ENCODE assay signal across 8 cellular contexts in genomic region chr2:46970334-46971288, GRCh38. TPM values are rescaled to one million over a fixed set of nuclear protein-coding genes. Genes with fewer than 3 reads are reported as not detected.
DNase-seq lines count a peak whose midpoint lies in the region; ATAC-seq and TF ChIP-seq lines count a peak whose summit lies in the region.

No MANE protein-coding gene starts in this region.

- no TSS peak for BruUV-seq in MCF 10A (replicated peaks; lab: Mats Ljungman, UMichigan)

- peak; percentile 68 for ATAC-seq in memory B cell (ENCODE audit: low read depth)

- DNase-seq in AG08395 (ENCODE audit: low spot score) (peak; percentile 37), KBM-7 (peak; percentile 76), MCF 10A (ENCODE audit: unreplicated experiment) (peak; percentile 99), memory B cell (ENCODE audit: low spot score in 2 of 2) (no peak), DMS79 (lab: John Stamatoyannopoulos, UW) (no peak), NCI-H1417 treated with DMSO at 0.1 percent for 48 hours (lab: John Stamatoyannopoulos, UW) (no peak), HuH-7.5 (ENCODE audit: low spot score) (no peak)
- DNase-seq in activated T-helper 2 cell treated with anti-CD3 and anti-CD28 coated beads, Interferon-gamma antibody, Interleukin-2, Interleukin-4, amounts not matched to agents 10 μg/mL and 5 μg/mL and 100 μg/mL, durations not matched to agents 14 hours and 24 hours and 36 hours (ENCODE audit: low spot score): no peak

- no peak for TF ChIP-seq CTCF in MCF 10A (IDR thresholded peaks at IDR 0.05; ENCODE audit: unreplicated experiment)

- no peaks in the 10 kb centered on the region for H3K9me3 Mint-ChIP-seq in MCF 10A (ENCODE audit: unreplicated experiment)
- H3K9me3 Mint-ChIP-seq in memory B cell: no peaks in the 10 kb centered on the region
- no peaks in the 10 kb centered on the region for H3K9me3 Mint-ChIP-seq in activated T-helper 2 cell treated with anti-CD3 and anti-CD28 coated beads, Interferon-gamma antibody, Interleukin-2, Interleukin-4, amounts not matched to agents 10 μg/mL and 5 μg/mL and 100 μg/mL, durations not matched to agents 14 hours and 24 hours and 36 hours

- H3K4me3 Mint-ChIP-seq in MCF 10A (ENCODE audit: unreplicated experiment): peak overlapping the region; percentile 30
- H3K4me3 Mint-ChIP-seq in memory B cell: no peak overlapping the region
- no peak overlapping the region for H3K4me3 Mint-ChIP-seq in activated T-helper 2 cell treated with anti-CD3 and anti-CD28 coated beads, Interferon-gamma antibody, Interleukin-2, Interleukin-4, amounts not matched to agents 10 μg/mL and 5 μg/mL and 100 μg/mL, durations not matched to agents 14 hours and 24 hours and 36 hours (ENCODE audit: low read depth)

- POLR2A ChIA-PET in MCF 10A (lab: Yijun Ruan, JAX): interaction anchor here (0.9 to 2.1 kb wide), 8 partner anchors 18 to 353 kb away, joined by 3 to 16 read pairs (median 6); partner anchors contain the start of gene MCFD2

- H3K27me3 Mint-ChIP-seq in MCF 10A (ENCODE audit: insufficient read depth, unreplicated experiment) (no peaks in the 10 kb centered on the region), memory B cell (no peaks in the 10 kb centered on the region)
- H3K27me3 Mint-ChIP-seq in activated T-helper 2 cell treated with anti-CD3 and anti-CD28 coated beads, Interferon-gamma antibody, Interleukin-2, Interleukin-4, amounts not matched to agents 10 μg/mL and 5 μg/mL and 100 μg/mL, durations not matched to agents 14 hours and 24 hours and 36 hours (ENCODE audit: low read depth): no peaks in the 10 kb centered on the region

- CTCF ChIA-PET in MCF 10A (lab: Yijun Ruan, JAX): interaction anchor here (0.5 to 2.4 kb wide), 14 partner anchors 27 to 816 kb away, joined by 3 to 13 read pairs (median 3); no protein-coding TSS in a partner anchor

- intact Hi-C loops in MCF 10A (cut with micrococcal nuclease): no loop called here
- intact Hi-C loops in activated T-helper 2 cell treated with anti-CD3 and anti-CD28 coated beads, Interferon-gamma antibody, Interleukin-2, Interleukin-4, amounts not matched to agents 10 μg/mL and 5 μg/mL and 100 μg/mL, durations not matched to agents 14 hours and 24 hours and 36 hours (cut with micrococcal nuclease): no loop called here

- H3K27ac Mint-ChIP-seq in MCF 10A (ENCODE audit: low read depth, unreplicated experiment) (peak overlapping the region; percentile 94), memory B cell (peak overlapping the region; percentile 77)
- H3K27ac Mint-ChIP-seq in activated T-helper 2 cell treated with anti-CD3 and anti-CD28 coated beads, Interferon-gamma antibody, Interleukin-2, Interleukin-4, amounts not matched to agents 10 μg/mL and 5 μg/mL and 100 μg/mL, durations not matched to agents 14 hours and 24 hours and 36 hours: no peak overlapping the region

- in situ Hi-C loops in KBM-7 (cut with MboI; ENCODE audit: low pct_unique_long_range_greater_than_20kb, low sequenced_read_pairs): no loop called here

- H3K4me1 Mint-ChIP-seq in MCF 10A (ENCODE audit: insufficient read depth, unreplicated experiment) (peaks cover 35% of the 10 kb centered on the region), memory B cell (peaks cover 29% of the 10 kb centered on the region)
- peaks cover 5% of the 10 kb centered on the region for H3K4me1 Mint-ChIP-seq in activated T-helper 2 cell treated with anti-CD3 and anti-CD28 coated beads, Interferon-gamma antibody, Interleukin-2, Interleukin-4, amounts not matched to agents 10 μg/mL and 5 μg/mL and 100 μg/mL, durations not matched to agents 14 hours and 24 hours and 36 hours (ENCODE audit: low read depth)

- H3K36me3 Mint-ChIP-seq in MCF 10A (ENCODE audit: insufficient read depth, unreplicated experiment) (peaks cover 12% of the 10 kb centered on the region), memory B cell (peaks cover 16% of the 10 kb centered on the region)
- H3K36me3 Mint-ChIP-seq in activated T-helper 2 cell treated with anti-CD3 and anti-CD28 coated beads, Interferon-gamma antibody, Interleukin-2, Interleukin-4, amounts not matched to agents 10 μg/mL and 5 μg/mL and 100 μg/mL, durations not matched to agents 14 hours and 24 hours and 36 hours (ENCODE audit: low read depth): peaks cover 29% of the 10 kb centered on the region

RNA-seq across cellular contexts. Expression of gene TTC7A, which starts 29.6 kb away (rescaled TPM):
- total RNA-seq in MCF 10A (2022): 23.2 and 24.8 TPM in 2 replicates
- 75.2 and 75.5 TPM in 2 replicates for total RNA-seq in activated T-helper 2 cell treated with anti-CD3 and anti-CD28 coated beads, Interferon-gamma antibody, Interleukin-2, Interleukin-4, amounts not matched to agents 10 μg/mL and 5 μg/mL and 100 μg/mL, durations not matched to agents 14 hours and 24 hours and 36 hours

RNA-seq across cellular contexts. Expression of gene MCFD2, which starts 55.0 kb away (rescaled TPM):
- total RNA-seq in MCF 10A (2022): 157 and 238 TPM in 2 replicates
- total RNA-seq in activated T-helper 2 cell treated with anti-CD3 and anti-CD28 coated beads, Interferon-gamma antibody, Interleukin-2, Interleukin-4, amounts not matched to agents 10 μg/mL and 5 μg/mL and 100 μg/mL, durations not matched to agents 14 hours and 24 hours and 36 hours: 45.2 and 46.0 TPM in 2 replicates

Comparison
In these comparisons a context has a peak if more than half of its experiments do, and no peak if none do; other contexts are left out.
1. DNase-seq: peak in AG08395 (single experiment), KBM-7 (single experiment) and MCF 10A (single experiment); none in memory B cell (0 of 2), DMS79 (single experiment), NCI-H1417 treated with DMSO at 0.1 percent for 48 hours (single experiment), activated T-helper 2 cell treated with anti-CD3 and anti-CD28 coated beads, Interferon-gamma antibody, Interleukin-2, Interleukin-4, amounts not matched to agents 10 μg/mL and 5 μg/mL and 100 μg/mL, durations not matched to agents 14 hours and 24 hours and 36 hours (single experiment) and HuH-7.5 (single experiment).